Comparison of ENCODE assay signal across 16 cellular contexts in genomic region chr6:154487367-154488275, GRCh38. TPM values are rescaled to one million over a fixed set of nuclear protein-coding genes. Genes with fewer than 3 reads are reported as not detected.
DNase-seq lines count a peak whose midpoint lies in the region; ATAC-seq, FAIRE-seq and TF ChIP-seq lines count a peak whose summit lies in the region.
"Had no signal": no experiment of that assay in that cellular context is flagged by ENCODE, and none has a peak within 500 bp of the region (broad histone marks: within the 10 kb centered on the region; RNA-seq: fewer than 3 reads in every experiment).

No MANE protein-coding gene starts in this region.

- 0 out of 2 replicates have a peak overlapping the region, but pooled peaks have one; percentile 6 for H2BK120ac ChIP-seq in IMR-90 (ENCODE audit: low read depth, low read length)

- dilution Hi-C loops in IMR-90 (cut with HindIII; ENCODE audit: low sequenced_read_pairs, unreplicated experiment), result no loop called here

- H3K27ac ChIP-seq in IMR-90 (ENCODE audit: insufficient read depth, low read length), result no peak overlapping the region
- peak overlapping the region; percentile 57 to 68 for H3K27ac ChIP-seq in tibial artery
- H3K27ac ChIP-seq: BLaER1, left lung had no signal

- TF ChIP-seq POLR2A in IMR-90 (IDR thresholded peaks at IDR 0.05; ENCODE audit: low read depth, low read length), result no peak

- peaks cover 38 to 65% of the 10 kb centered on the region in 2 experiments for H3K79me1 ChIP-seq in IMR-90 (ENCODE audit: low read depth in 1 of 2, low read length in 2 of 2)

- no peak for FAIRE-seq in frontal cortex (lab: Jason Lieb, UNC)
- FAIRE-seq: bronchial epithelial cell had no signal

- H3K4ac ChIP-seq in IMR-90 (ENCODE audit: low read depth, low read length), result 0 out of 2 replicates have a peak overlapping the region, but pooled peaks have one; percentile 24

- peak; percentile 31 for DNase-seq in IMR-90
- DNase-seq in SK-MEL-5 (ENCODE audit: low read depth, low spot score), result peak; percentile 63
- no peak for DNase-seq in left colon
- DNase-seq in tibial artery, result no peak
- DNase-seq in frontal cortex (ENCODE audit: low spot score in 2 of 2), result no peak
- no peak for DNase-seq in NCI-H2171 (lab: John Stamatoyannopoulos, UW)
- DNase-seq: activated CD4-positive, alpha-beta T cell treated with anti-CD3 and anti-CD28 coated beads for 4 hours; activated naive CD4-positive, alpha-beta T cell treated with anti-CD3 and anti-CD28 coated beads for 36 hours; effector memory CD4-positive, alpha-beta T cell; left lung; NCI-H1930; NCI-H524; stimulated activated CD4-positive, alpha-beta T cell treated with anti-CD3 and anti-CD28 coated beads, Interleukin-15, amount 100 ng/mL, for 24 hours had no signal

- H3K4me1 ChIP-seq in IMR-90 (ENCODE audit: control insufficient read depth, insufficient read depth, low read length) (peaks cover 16% of the 10 kb centered on the region), tibial artery (peaks cover 0 to 78% (median 32%) of the 10 kb centered on the region in 4 donors)
- H3K4me1 ChIP-seq: BLaER1 had no signal

- H2AK5ac ChIP-seq in IMR-90 (ENCODE audit: low read depth, low read length), result no peak overlapping the region

- TF ChIP-seq CTCF in IMR-90 (conservative IDR thresholded peaks at IDR 0.05; ENCODE audit: low read depth, low read length) (no peak), tibial artery (IDR thresholded peaks at IDR 0.05) (no peak)

- H2BK20ac ChIP-seq in IMR-90 (ENCODE audit: low read depth, low read length), result no peak overlapping the region

- H3K9me3 ChIP-seq in IMR-90 (ENCODE audit: control insufficient read depth, insufficient read depth, low read length) (no peaks in the 10 kb centered on the region), tibial artery (no peaks in the 10 kb centered on the region)
- H3K9me3 ChIP-seq: BLaER1, left lung had no signal

- H3K18ac ChIP-seq in IMR-90 (ENCODE audit: low read depth, low read length), result no peak overlapping the region

- BruUV-seq in IMR-90 (replicated peaks; lab: Mats Ljungman, UMichigan), result no TSS peak

- H3K14ac ChIP-seq in IMR-90 (replicated peaks; ENCODE audit: low read depth, low read length), result 0 out of 2 replicates have a peak overlapping the region, but pooled peaks have one; percentile 2

- in situ Hi-C loops in IMR-90 (cut with MboI; ENCODE audit: low sequenced_read_pairs) (no loop called here), SK-MEL-5 (cut with HindIII; ENCODE audit: low pct_unique_long_range_greater_than_20kb, low sequenced_read_pairs) (no loop called here)

- no peaks in the 10 kb centered on the region for H3K27me3 ChIP-seq in IMR-90 (ENCODE audit: control insufficient read depth, insufficient read depth, low read length)
- H3K27me3 ChIP-seq in tibial artery, result no peaks in the 10 kb centered on the region
- H3K27me3 ChIP-seq: BLaER1, left lung had no signal

- no peak overlapping the region for H4K5ac ChIP-seq in IMR-90 (ENCODE audit: low read depth, low read length)

- peak overlapping the region; percentile 19; the same call in 1 of the 2 replicates for H4K91ac ChIP-seq in IMR-90 (ENCODE audit: insufficient read depth, low read depth, low read length)

- H3K4me3 ChIP-seq in IMR-90 (ENCODE audit: insufficient read depth, low read depth, low read length) (no peak overlapping the region), tibial artery (no peak overlapping the region)
- H3K4me3 ChIP-seq: BLaER1, left lung had no signal

- no peak overlapping the region for H2AFZ ChIP-seq in IMR-90 (replicated peaks; ENCODE audit: low read length, poor library complexity)

- H4K8ac ChIP-seq in IMR-90 (ENCODE audit: low read depth in 2 of 2, low read length in 2 of 2), result peak overlapping the region in 1 of 2 experiments; percentile 26; a peak in 2 of 4 replicates

- H3K4me2 ChIP-seq in IMR-90 (ENCODE audit: low read depth, low read length), result no peak overlapping the region
- H3K4me2 ChIP-seq: BLaER1 had no signal

- CTCF ChIA-PET in IMR-90 (lab: Yijun Ruan, JAX), result interaction anchor here (1.2 kb wide), 1 partner anchor 13 kb away, joined by 5 read pairs; no protein-coding TSS in a partner anchor

- H2BK15ac ChIP-seq in IMR-90 (ENCODE audit: low read depth, low read length), result no peak overlapping the region

- H3K9ac ChIP-seq in IMR-90 (ENCODE audit: low read depth, low read length), result no peak overlapping the region
- H3K9ac ChIP-seq: BLaER1 had no signal

- no peaks in the 10 kb centered on the region for H3K36me3 ChIP-seq in IMR-90 (ENCODE audit: control insufficient read depth, insufficient read depth, low read length)
- H3K36me3 ChIP-seq in tibial artery, result no peaks in the 10 kb centered on the region
- H3K36me3 ChIP-seq: BLaER1, left lung had no signal

- H3K23ac ChIP-seq in IMR-90 (ENCODE audit: low read depth, low read length), result no peak overlapping the region

- ATAC-seq in IMR-90 (ENCODE audit: low read depth) (peak; percentile 42), left colon (peak; percentile 50), GM21786 (IDR thresholded peaks at IDR 0.05; ENCODE audit: unreplicated experiment) (no peak)
- ATAC-seq: left lung had no signal

- H4K20me1 ChIP-seq in IMR-90 (ENCODE audit: insufficient read depth, low read length), result peaks cover 4% of the 10 kb centered on the region
- H4K20me1 ChIP-seq: BLaER1 had no signal

- TF ChIP-seq RAD21 in IMR-90 (IDR thresholded peaks at IDR 0.05; ENCODE audit: low read length), result no peak

- POLR2A ChIA-PET in IMR-90 (lab: Charles Lee; ENCODE audit: unreplicated experiment), result no interaction called here

- H2BK5ac ChIP-seq in IMR-90 (ENCODE audit: low read depth, low read length, poor library complexity, severe bottlenecking), result peak overlapping the region; percentile 86

- no peak overlapping the region for H3K56ac ChIP-seq in IMR-90 (ENCODE audit: extremely low read depth, insufficient read depth, low read length)

- H3K9me1 ChIP-seq in IMR-90 (ENCODE audit: insufficient read depth, low read length), result peaks cover 20% of the 10 kb centered on the region; the same call in 1 of the 2 replicates

- no peak overlapping the region for H2AK9ac ChIP-seq in IMR-90 (replicated peaks; ENCODE audit: low read depth, low read length, poor library complexity)

- intact Hi-C loops in IMR-90 (cut with micrococcal nuclease) (no loop called here), left colon (cut with DNase I, micrococcal nuclease) (no loop called here), tibial artery (cut with DNase I; ENCODE audit: low total_unique reads) (no loop called here)

- no CpG with 5 or more reads among the region's 6 CpGs for WGBS in IMR-90 (ENCODE audit: extremely low coverage in 2 of 2, insufficient read length in 1 of 2), 2 experiments

TF ChIP-seq in IMR-90, 13 proteins besides CTCF, POLR2A, EP300 and RAD21:
- TF ChIP-seq BHLHE40 (IDR thresholded peaks at IDR 0.05; ENCODE audit: low read depth, low read length) (no peak), FOS (IDR thresholded peaks at IDR 0.05; ENCODE audit: low read depth, low read length) (no peak), NFE2L2 (IDR thresholded peaks at IDR 0.05; ENCODE audit: low read depth, low read length) (no peak), MXI1 (IDR thresholded peaks at IDR 0.05; ENCODE audit: borderline replicate concordance, low read depth, low read length) (no peak), CHD1 (IDR thresholded peaks at IDR 0.05; ENCODE audit: low read depth, low read length) (no peak), ELK1 (IDR thresholded peaks at IDR 0.05; ENCODE audit: borderline replicate concordance, low read depth, low read length) (no peak)
TF ChIP-seq in IMR-90: peak in this region for 0.

RNA-seq across cellular contexts. Expression of gene CNKSR3, which starts 22.9 kb away (rescaled TPM):
- total RNA-seq in IMR-90 (2012; rRNA removed) (15.0 and 15.8 TPM in 2 replicates), left colon (10 to 100 TPM; 11.6 to 49.4 TPM), frontal cortex (4.1 TPM)
- 6.2 and 6.7 TPM in 2 replicates for polyA plus RNA-seq in IMR-90 (2012; rRNA removed)
- 2.9 and 3.3 TPM in 2 replicates for polyA plus RNA-seq in IMR-90 (2012; cell fraction: cytosol; rRNA removed)
- 2.8 and 6.6 TPM in 2 replicates for polyA plus RNA-seq in IMR-90 (2012; cell fraction: nucleus; rRNA removed; ENCODE audit: low replicate concordance)
- 6.7 and 8.3 TPM in 2 replicates for total RNA-seq in SK-MEL-5 (2014; rRNA removed; shearing (Covaris generic))
- polyA plus RNA-seq in SK-MEL-5 (2015; cell fraction: cytosol; rRNA removed), result 4.4 and 7.4 TPM in 2 replicates
- polyA plus RNA-seq in SK-MEL-5 (2015; cell fraction: nucleus; rRNA removed), result 2.2 and 3.3 TPM in 2 replicates

Comparison
In these comparisons a context has a peak if more than half of its experiments do, and no peak if none do; other contexts are left out.
1. DNase-seq: peak in IMR-90 (single experiment) and SK-MEL-5 (single experiment); none in left colon (0 of 2), tibial artery (0 of 2), frontal cortex (0 of 2) and NCI-H2171 (single experiment).